ENCODE assay signal across 8 cellular contexts in the genomic region with DNA sequence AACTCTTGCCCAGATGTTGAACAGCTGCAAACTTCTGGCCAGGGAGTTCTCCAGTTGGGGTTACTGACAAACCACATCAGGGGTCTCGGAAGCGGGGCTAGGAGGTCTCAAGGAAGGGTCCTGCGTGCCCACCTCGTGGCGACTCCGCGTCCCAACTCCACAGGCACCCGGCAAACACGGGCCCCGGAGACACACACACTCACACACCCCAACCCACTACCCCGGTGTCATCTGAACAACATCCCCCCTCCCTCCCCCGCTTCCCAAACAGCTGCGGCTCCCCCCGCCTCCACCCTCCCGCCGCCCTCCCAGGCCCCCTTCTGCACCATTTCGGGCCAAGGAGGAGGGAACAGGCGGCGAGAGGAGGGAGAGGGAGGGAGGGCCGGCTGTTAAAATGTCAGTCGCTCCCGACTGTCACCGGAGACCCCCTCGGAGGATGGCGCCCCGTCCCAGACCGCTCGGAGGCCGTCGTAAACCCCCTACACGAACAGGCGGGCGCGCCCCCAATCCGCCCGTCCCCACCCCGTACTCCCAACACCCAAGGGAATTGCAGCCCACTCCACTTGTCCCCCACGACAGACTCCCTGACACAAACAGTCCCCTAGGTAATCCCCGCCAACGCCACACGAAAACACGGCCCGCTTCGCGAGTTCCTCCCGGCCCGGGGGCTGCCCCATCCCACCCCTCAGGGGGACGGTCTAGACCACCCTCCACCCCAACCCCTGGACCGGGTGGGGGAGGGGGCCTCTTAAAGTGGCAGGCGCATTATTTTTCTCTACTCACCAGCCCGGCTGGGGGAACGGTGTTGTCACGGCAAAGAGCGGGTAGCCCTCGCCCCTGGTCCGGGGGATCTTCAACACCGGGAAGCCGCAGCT. TPM values are rescaled to one million over a fixed set of nuclear protein-coding genes. Genes with fewer than 3 reads are reported as not detected.
A peak's percentile ranks its signal among the peaks of the same experiment; 100 is the strongest.
DNase-seq lines count a peak whose midpoint lies in the region; ATAC-seq, FAIRE-seq and TF ChIP-seq lines count a peak whose summit lies in the region.

No MANE protein-coding gene starts in this region.

- no peak for TF ChIP-seq RAD21 in GM12878 (IDR thresholded peaks at IDR 0.05; ENCODE audit: insufficient read depth, low read depth, low read length)

- H3K4me1 ChIP-seq in BE2C = peaks cover 31% of the 10 kb centered on the region
- peaks cover 24% of the 10 kb centered on the region for H3K4me1 ChIP-seq in HAP-1
- peaks cover 56% of the 10 kb centered on the region for H3K4me1 ChIP-seq in GM12878 (ENCODE audit: control insufficient read depth, insufficient read depth, low read length)
- peaks cover 72 to 78% (median 77%) of the 10 kb centered on the region in 3 donors for H3K4me1 ChIP-seq in skeletal muscle tissue (ENCODE audit: control insufficient read depth in 3 of 3, insufficient read depth in 3 of 3, low read length in 3 of 3)

- TF ChIP-seq CTCF in BE2C (IDR thresholded peaks at IDR 0.05; ENCODE audit: low read depth, low read length) (no peak), GM12878 (IDR thresholded peaks at IDR 0.05 in 2 of 3, conservative IDR thresholded peaks at IDR 0.05 in 1 of 3; ENCODE audit: control insufficient read depth in 2 of 3, extremely low read depth in 1 of 3, insufficient read depth in 1 of 3, low read depth in 3 of 3, low read length in 3 of 3) (no peak)

- H3K27ac ChIP-seq in GM12878 (ENCODE audit: control insufficient read depth, insufficient read depth) (peak overlapping the region; percentile 97), skeletal muscle tissue (ENCODE audit: low read depth, low read length) (peak overlapping the region; percentile 100)

- no peak for TF ChIP-seq EP300 in GM12878 (IDR thresholded peaks at IDR 0.05; ENCODE audit: borderline replicate concordance in 1 of 2, control insufficient read depth in 1 of 2, low read depth in 2 of 2, low read length in 2 of 2)

- POLR2A ChIA-PET in GM12878 (lab: Charles Lee) = interaction anchor here (0.6 to 23.9 kb wide), 11 partner anchors 4 to 219 kb away, joined by 3 to 630 read pairs (median 8); a partner anchor contains a TSS

- peaks cover 60% of the 10 kb centered on the region for H3K79me2 ChIP-seq in GM12878 (ENCODE audit: control insufficient read depth, insufficient read depth, low read length)

- CTCF ChIA-PET in GM12878 (lab: Yijun Ruan, JAX) = interaction anchor here (1.4 to 10.0 kb wide), 5 partner anchors 9 to 54 kb away, joined by 6 to 175 read pairs (median 26); no protein-coding TSS in a partner anchor

- RAD21 ChIA-PET in GM12878 (lab: Charles Lee; ENCODE audit: unreplicated experiment) = interaction anchor here (0.6 to 5.8 kb wide), 15 partner anchors 8 to 350 kb away, joined by 3 to 323 read pairs (median 4); no protein-coding TSS in a partner anchor

- H3K9me3 ChIP-seq in BE2C (no peaks in the 10 kb centered on the region), HAP-1 (no peaks in the 10 kb centered on the region), GM12878 (replicated peaks; ENCODE audit: control insufficient read depth, insufficient read depth, low read length) (no peaks in the 10 kb centered on the region), skeletal muscle tissue (ENCODE audit: control insufficient read depth in 3 of 3, low read length in 3 of 3) (no peaks in the 10 kb centered on the region)

- H3K9ac ChIP-seq in GM12878 (ENCODE audit: control insufficient read depth, insufficient read depth, low read length) (peak overlapping the region; percentile 91), skeletal muscle tissue (ENCODE audit: low read depth in 1 of 3, low read length in 3 of 3) (peak overlapping the region; percentile 95 to 99 (median 98))

- no peak for TF ChIP-seq POLR2A in GM12878 (IDR thresholded peaks at IDR 0.05; ENCODE audit: low read depth, low read length)

- peaks cover 8% of the 10 kb centered on the region for H3K36me3 ChIP-seq in BE2C
- H3K36me3 ChIP-seq in HAP-1 (replicated peaks) = no peaks in the 10 kb centered on the region
- H3K36me3 ChIP-seq in GM12878 (ENCODE audit: control insufficient read depth in 2 of 2, insufficient read depth in 2 of 2, low read length in 1 of 2) = peaks cover 0 to under 1% of the 10 kb centered on the region in 2 experiments; a peak in 2 of 4 replicates
- H3K36me3 ChIP-seq in skeletal muscle tissue (ENCODE audit: control insufficient read depth in 3 of 3, insufficient read depth in 3 of 3, low read length in 3 of 3) = peaks cover 2 to 7% (median 2%) of the 10 kb centered on the region in 3 donors

- peak overlapping the region; percentile 20; the same call in 1 of the 2 replicates for H3K4me2 ChIP-seq in GM12878 (ENCODE audit: control insufficient read depth, insufficient read depth)

- WGBS in GM12878 (ENCODE audit: insufficient coverage, insufficient replicate concordance, low lambda C conversion rate, missing lambda C conversion rate) = 1% methylated on average over 49 of the region's 58 CpGs

- H3K4me3 ChIP-seq in BE2C (ENCODE audit: low read depth, low read length) (peak overlapping the region; percentile 96), HAP-1 (peak overlapping the region; percentile 88), GM12878 (peak overlapping the region; percentile 92), iPS-11a (ENCODE audit: low read depth, low read length) (peak overlapping the region; percentile 71), skeletal muscle tissue (ENCODE audit: low read length in 3 of 3) (peak overlapping the region; percentile 89 to 93 (median 93))

- ATAC-seq in GM12878 (no peak), GM19467 (IDR thresholded peaks at IDR 0.05; ENCODE audit: unreplicated experiment) (no peak)

- TSS peak; percentile 82 for BruUV-seq in GM12878 (replicated peaks; lab: Mats Ljungman, UMichigan)

- SMC1A ChIA-PET in GM12878 (lab: Charles Lee; ENCODE audit: uncharacterized antibody, unreplicated experiment) = interaction anchor here (0.5 to 21.2 kb wide), 6 partner anchors 3 to 102 kb away, joined by 3 to 460 read pairs (median 13); a partner anchor contains a TSS

- intact Hi-C loops in GM12878 (cut with micrococcal nuclease; ENCODE audit: unreplicated experiment) = loop anchor here (2.0 to 10.0 kb wide), 3 partner anchors 19 to 267 kb away; a partner anchor contains a TSS

- H2AFZ ChIP-seq in GM12878 (ENCODE audit: control insufficient read depth, low read depth, low read length) = no peak overlapping the region

- no peak for FAIRE-seq in GM12878 (lab: Jason Lieb, UNC)

- no peaks in the 10 kb centered on the region for H4K20me1 ChIP-seq in GM12878 (ENCODE audit: control insufficient read depth, insufficient read depth)

- in situ Hi-C loops in HAP-1 (cut with MboI; ENCODE audit: low sequenced_read_pairs) = no loop called here
- in situ Hi-C loops in GM12878 (cut with MboI) = no loop called here

- H3K27me3 ChIP-seq in BE2C (no peaks in the 10 kb centered on the region), HAP-1 (ENCODE audit: low read depth) (no peaks in the 10 kb centered on the region), GM12878 (replicated peaks in 1 of 2; ENCODE audit: control insufficient read depth in 2 of 2, insufficient read depth in 2 of 2, low read length in 1 of 2) (no peaks in the 10 kb centered on the region), skeletal muscle tissue (ENCODE audit: control insufficient read depth in 3 of 3, insufficient read depth in 3 of 3, low read length in 3 of 3) (no peaks in the 10 kb centered on the region)

- DNase-seq in BE2C = peak; percentile 56
- DNase-seq in HAP-1 (ENCODE audit: low spot score in 2 of 2) = peak in 1 of 2 experiments; percentile 57
- peak; percentile 62 for DNase-seq in RPMI8226
- no peak for DNase-seq in GM12878 (ENCODE audit: low read depth, low spot score)
- DNase-seq in HK-2 (ENCODE audit: unreplicated experiment) = no peak

TF ChIP-seq in GM12878, 131 proteins besides CTCF, POLR2A, EP300 and RAD21 (continues in another document):
- TF ChIP-seq NBN (IDR thresholded peaks at IDR 0.05) = peak; percentile 47; the same call in 1 of the 2 replicates

RNA-seq across cellular contexts. Expression of a gene that starts 0.6 kb away (rescaled TPM):
- 55.3 TPM for polyA plus RNA-seq in BE2C (2012; ENCODE audit: insufficient read depth, insufficient read length, low read depth)
- 44.6 and 59.9 TPM in 2 replicates for total RNA-seq in GM12878 (2013; cell fraction: nucleolus; rRNA removed)
- total RNA-seq in GM12878 (2014; rRNA removed) = 13.8 and 17.1 TPM in 2 replicates
- 8.1 and 9.1 TPM in 2 replicates for total RNA-seq in GM12878 (2014; rRNA removed; fragmentation: Illumina TruSeq; extraction: Trizol)
- 47.3 and 53.0 TPM in 2 replicates for total RNA-seq in GM12878 (2021)
- 10.6 TPM for polyA plus RNA-seq in GM12878 (2011; ENCODE audit: low read depth)
- 4.7 and 12.0 TPM in 2 replicates for polyA plus RNA-seq in GM12878 (2011; rRNA removed)
- 16.5 and 18.1 TPM in 2 replicates for polyA plus RNA-seq in GM12878 (2011; cell fraction: cytosol; rRNA removed)
- 34.0 and 52.7 TPM in 2 replicates for polyA plus RNA-seq in GM12878 (2011; cell fraction: nucleus; rRNA removed)
- polyA plus RNA-seq in GM12878 (2012) = 27.0 and 28.1 TPM in 2 replicates
- polyA plus RNA-seq in GM12878 (2014; fragmentation: Illumina TruSeq; extraction: Trizol) = 11.2 and 16.5 TPM in 2 replicates
- 1 to 10 TPM in 1 of 2 experiments, under 1 TPM in 1; 0.61 to 1.3 TPM for polyA plus RNA-seq in GM12878 (2014; fragmentation: Nextera tagmentation; extraction: Ambion mirVana)
- 23.7 and 26.4 TPM in 2 replicates for polyA plus RNA-seq in GM12878 (2014; rRNA removed)
- polyA plus RNA-seq in GM12878 (2016; fragmentation: Nextera tagmentation; extraction: Ambion mirVana) = 10 to 100 TPM; 38.2 to 44.2 TPM
- polyA minus RNA-seq in GM12878 (2011; rRNA and poly(A)+ RNA removed) = 13.3 and 13.9 TPM in 2 replicates
- 14.3 and 15.9 TPM in 2 replicates for polyA minus RNA-seq in GM12878 (2011; cell fraction: cytosol; rRNA and poly(A)+ RNA removed)
- polyA minus RNA-seq in GM12878 (2011; cell fraction: nucleus; rRNA and poly(A)+ RNA removed) = 11.0 and 24.5 TPM in 2 replicates
- 7.8 TPM for total RNA-seq in skeletal muscle tissue

Comparison
In these comparisons a context has a peak if more than half of its experiments do, and no peak if none do; other contexts are left out.
1. DNase-seq: peak in BE2C (single experiment) and RPMI8226 (single experiment); none in GM12878 (single experiment) and HK-2 (single experiment).
2. Peak in every context shown above with its lines, with median percentiles within 50 percentile points of each other: H3K4me3 ChIP-seq.